Comparison of ENCODE assay signal across 32 cellular contexts in genomic region chr7:289756-290553, GRCh38. TPM values are rescaled to one million over a fixed set of nuclear protein-coding genes. Genes with fewer than 3 reads are reported as not detected.
A peak's percentile ranks its signal among the peaks of the same experiment; 100 is the strongest.
DNase-seq lines count a peak whose midpoint lies in the region; ATAC-seq, FAIRE-seq and TF ChIP-seq lines count a peak whose summit lies in the region.
"Had no signal": no experiment of that assay in that cellular context is flagged by ENCODE, and none has a peak within 500 bp of the region (broad histone marks: within the 10 kb centered on the region; RNA-seq: fewer than 3 reads in every experiment).

Gene FOXL3, plus strand, starts transcription at chr7:290170. Its CDS starts 0 bp downstream, at chr7:290170.

- 39% methylated on average over 45 of the region's 79 CpGs for WGBS in A549 (ENCODE audit: missing lambda C conversion rate)

- no peak within 1 kb of the TSS for H3K27ac Mint-ChIP-seq in progenitor cell of endocrine pancreas
- H3K27ac Mint-ChIP-seq: activated CD4-positive, alpha-beta T cell treated with anti-CD3 and anti-CD28 coated beads for 36 hours; activated CD8-positive, alpha-beta T cell treated with anti-CD3 and anti-CD28 coated beads for 36 hours; activated naive CD8-positive, alpha-beta T cell; CD4-positive, alpha-beta memory T cell; immature natural killer cell; memory B cell; T-helper 2 cell treated with Interferon-gamma antibody and Interleukin-4, amounts not matched to agents 5 μg/mL and 100 μg/mL, for 36 hours had no signal

- CTCF ChIA-PET in A549 (lab: Yijun Ruan, JAX): interaction anchor here (1.3 kb wide), 1 partner anchor 10 kb away, joined by 4 read pairs; no protein-coding TSS in a partner anchor

- no peak for TF ChIP-seq EP300 in A549 (IDR thresholded peaks at IDR 0.05)

- intact Hi-C loops in posterior vena cava (cut with DNase I): no loop called here

- in situ Hi-C loops in brain microvascular endothelial cell (cut with HindIII; ENCODE audit: low pct_ligation_motif_present, low sequenced_read_pairs): no loop called here

- H3K27ac ChIP-seq in A549: no peak within 1 kb of the TSS
- H3K27ac ChIP-seq in HUES48 (ENCODE audit: low read depth, low read length): no peak within 1 kb of the TSS
- no peak within 1 kb of the TSS for H3K27ac ChIP-seq in brain microvascular endothelial cell
- H3K27ac ChIP-seq: breast epithelium, gastroesophageal sphincter, HL-60, PC-9, psoas muscle, skin epidermis had no signal

- H3K4me1 Mint-ChIP-seq in progenitor cell of endocrine pancreas (ENCODE audit: low read depth): peaks cover 5% of the 10 kb centered on the region
- H3K4me1 Mint-ChIP-seq: activated CD4-positive, alpha-beta T cell treated with anti-CD3 and anti-CD28 coated beads for 36 hours; CD4-positive, alpha-beta memory T cell; immature natural killer cell; memory B cell had no signal

- no peaks in the 10 kb centered on the region for H3K9me3 Mint-ChIP-seq in progenitor cell of endocrine pancreas (ENCODE audit: low read depth)
- H3K9me3 Mint-ChIP-seq: activated CD8-positive, alpha-beta T cell treated with anti-CD3 and anti-CD28 coated beads for 36 hours; memory B cell; T-helper 2 cell treated with Interferon-gamma antibody and Interleukin-4, amounts not matched to agents 5 μg/mL and 100 μg/mL, for 36 hours had no signal

- H3K9ac ChIP-seq in HUES48 (ENCODE audit: low read depth, low read length) (no peak within 1 kb of the TSS), iPS-15b (ENCODE audit: low read depth, low read length) (no peak within 1 kb of the TSS)

- H3K36me3 Mint-ChIP-seq in progenitor cell of endocrine pancreas (ENCODE audit: insufficient read depth): no peaks in the 10 kb centered on the region
- H3K36me3 Mint-ChIP-seq: activated naive CD8-positive, alpha-beta T cell; CD4-positive, alpha-beta memory T cell; immature natural killer cell; memory B cell had no signal

- H3K9me3 ChIP-seq in A549: no peaks in the 10 kb centered on the region
- H3K9me3 ChIP-seq in HUES48 (ENCODE audit: control insufficient read depth, insufficient read depth, low read length): no peaks in the 10 kb centered on the region
- H3K9me3 ChIP-seq in iPS-15b (ENCODE audit: control insufficient read depth, insufficient read depth, low read length): no peaks in the 10 kb centered on the region
- H3K9me3 ChIP-seq: breast epithelium, gastroesophageal sphincter, psoas muscle had no signal

- H3K4me1 ChIP-seq in A549 (0 out of 3 replicates have a peak, but pooled peaks cover 5% of the 10 kb centered on the region), HUES48 (ENCODE audit: control insufficient read depth, insufficient read depth, low read length) (no peaks in the 10 kb centered on the region), iPS-15b (ENCODE audit: control insufficient read depth, insufficient read depth, low read length) (no peaks in the 10 kb centered on the region)
- H3K4me1 ChIP-seq: breast epithelium, psoas muscle had no signal

- POLR2A ChIA-PET in A549 (lab: Yijun Ruan, JAX): no interaction called here

- H3K36me3 ChIP-seq in HUES48 (ENCODE audit: control insufficient read depth, insufficient read depth, low read length) (no peaks in the 10 kb centered on the region), iPS-15b (ENCODE audit: control insufficient read depth, insufficient read depth, low read length) (no peaks in the 10 kb centered on the region), brain microvascular endothelial cell (replicated peaks) (no peaks in the 10 kb centered on the region)
- H3K36me3 ChIP-seq: breast epithelium, gastroesophageal sphincter had no signal

- H3K4me2 ChIP-seq in A549: peak within 1 kb of the TSS; percentile 48
- H3K4me2 ChIP-seq: PC-9 had no signal

- H3K4me3 ChIP-seq in A549 (no peak within 1 kb of the TSS), HUES48 (ENCODE audit: low read depth, low read length) (peak within 1 kb of the TSS; percentile 47), iPS-15b (ENCODE audit: low read depth, low read length) (peak within 1 kb of the TSS; percentile 18), brain microvascular endothelial cell (ENCODE audit: low read depth, low read length) (no peak within 1 kb of the TSS)
- H3K4me3 ChIP-seq: gastroesophageal sphincter, PC-9, psoas muscle, skin epidermis had no signal

- no peak within 1 kb of the TSS for H3K4me3 Mint-ChIP-seq in progenitor cell of endocrine pancreas (ENCODE audit: low read depth)
- H3K4me3 Mint-ChIP-seq: activated CD4-positive, alpha-beta T cell treated with anti-CD3 and anti-CD28 coated beads for 36 hours; activated CD8-positive, alpha-beta T cell treated with anti-CD3 and anti-CD28 coated beads for 36 hours; activated naive CD8-positive, alpha-beta T cell; CD4-positive, alpha-beta memory T cell; immature natural killer cell; memory B cell; T-helper 2 cell treated with Interferon-gamma antibody and Interleukin-4, amounts not matched to agents 5 μg/mL and 100 μg/mL, for 36 hours had no signal

- TF ChIP-seq POLR2A in A549 (IDR thresholded peaks at IDR 0.05; ENCODE audit: low read length): no peak

- DNase-seq in A549 (ENCODE audit: low read depth in 1 of 2, low spot score in 1 of 2) (no peak), posterior vena cava (ENCODE audit: low spot score) (peak; percentile 79), progenitor cell of endocrine pancreas (ENCODE audit: low spot score, unreplicated experiment) (no peak), brain microvascular endothelial cell (no peak)
- no peak for DNase-seq in stimulated activated CD8-positive, alpha-beta memory T cell treated with anti-CD3 and anti-CD28 coated beads, Interleukin-4, amount 100 ng/mL, for 48 hours
- DNase-seq: activated CD4-positive, alpha-beta T cell treated with anti-CD3 and anti-CD28 coated beads for 36 hours; activated CD8-positive, alpha-beta T cell treated with anti-CD3 and anti-CD28 coated beads for 36 hours; CD4-positive, alpha-beta memory T cell; HCEC 1CT; immature natural killer cell; IMR-90; NCI-H1436 treated with DMSO at 0.1 percent for 48 hours; NCI-H226; PC-9; psoas muscle; Right ventricle myocardium superior; stimulated activated naive CD4-positive, alpha-beta T cell treated with Interleukin-2 at 50 U/mL for 16 hours had no signal

- no peak for TF ChIP-seq RAD21 in A549 (conservative IDR thresholded peaks at IDR 0.05 in 1 of 2, IDR thresholded peaks at IDR 0.05 in 1 of 2)

- TF ChIP-seq CTCF in A549 (IDR thresholded peaks at IDR 0.05) (no peak), progenitor cell of endocrine pancreas (IDR thresholded peaks at IDR 0.05; ENCODE audit: unreplicated experiment) (no peak), brain microvascular endothelial cell (IDR thresholded peaks at IDR 0.05; ENCODE audit: low read depth, low read length, missing control alignments) (no peak)

- H3K27me3 Mint-ChIP-seq in progenitor cell of endocrine pancreas: peaks cover 65% of the 10 kb centered on the region

- FAIRE-seq in A549 (lab: Jason Lieb, UNC): no peak
- FAIRE-seq: GM18507 had no signal

- ATAC-seq in A549: no peak
- ATAC-seq in GM21390 (IDR thresholded peaks at IDR 0.05; ENCODE audit: unreplicated experiment): no peak
- ATAC-seq: activated CD4-positive, alpha-beta T cell treated with anti-CD3 and anti-CD28 coated beads for 36 hours; activated CD8-positive, alpha-beta T cell treated with anti-CD3 and anti-CD28 coated beads for 36 hours; gastroesophageal sphincter; psoas muscle had no signal

- H3K27me3 ChIP-seq in HUES48 (ENCODE audit: control insufficient read depth, insufficient read depth, low read length) (peaks cover 71% of the 10 kb centered on the region), iPS-15b (ENCODE audit: control insufficient read depth, insufficient read depth, low read length) (peaks cover 30% of the 10 kb centered on the region), brain microvascular endothelial cell (replicated peaks) (peaks cover 63% of the 10 kb centered on the region)

TF ChIP-seq in A549, 52 proteins besides CTCF, POLR2A, EP300 and RAD21 (continues in another document):
- TF ChIP-seq NFE2L2 (conservative IDR thresholded peaks at IDR 0.05; ENCODE audit: low read length): no peak
- TF ChIP-seq KDM1A (IDR thresholded peaks at IDR 0.05; ENCODE audit: low read depth): no peak
- no peak for TF ChIP-seq KDM5A (IDR thresholded peaks at IDR 0.05)
- TF ChIP-seq MAX (IDR thresholded peaks at IDR 0.05): no peak
- no peak for TF ChIP-seq BCL3 (IDR thresholded peaks at IDR 0.05)
- TF ChIP-seq NR3C1 (IDR thresholded peaks at IDR 0.05): no peak
- TF ChIP-seq FOSB (CRISPR knock-in tag; IDR thresholded peaks at IDR 0.05): no peak
- TF ChIP-seq RCOR1 (IDR thresholded peaks at IDR 0.05; ENCODE audit: low read depth, low read length): no peak
- TF ChIP-seq HES2 (IDR thresholded peaks at IDR 0.05): no peak
- TF ChIP-seq MYC (IDR thresholded peaks at IDR 0.05; ENCODE audit: borderline replicate concordance, low read length): no peak
- TF ChIP-seq CHD4 (IDR thresholded peaks at IDR 0.05; ENCODE audit: borderline replicate concordance): no peak
- TF ChIP-seq GATA3 (IDR thresholded peaks at IDR 0.05; ENCODE audit: borderline replicate concordance): no peak
- no peak for TF ChIP-seq JUNB (IDR thresholded peaks at IDR 0.05)
- no peak for TF ChIP-seq NPAS2 (CRISPR knock-in tag; IDR thresholded peaks at IDR 0.05; ENCODE audit: borderline replicate concordance)

RNA-seq across cellular contexts. Expression of gene FOXL3, which starts in this region (rescaled TPM):
- not detected in 2 replicates for polyA plus RNA-seq in A549 (2011; rRNA removed)
- polyA plus RNA-seq in A549 (2012; cell fraction: cytosol; rRNA removed): not detected in 2 replicates
- polyA plus RNA-seq in A549 (2012; cell fraction: nucleus; rRNA removed): not detected in 2 replicates
- polyA plus RNA-seq in A549 (2017; fragmentation: RNase III; extraction: RNeasy Plus Mini Kit Qiagen cat#74134 plus additional on column Dnase treatment): not detected in 3 replicates
- not detected in 2 replicates for polyA minus RNA-seq in A549 (2011; rRNA and poly(A)+ RNA removed)
- not detected for total RNA-seq in posterior vena cava
- not detected in 2 replicates for total RNA-seq in progenitor cell of endocrine pancreas
- total RNA-seq: activated CD4-positive, alpha-beta T cell treated with anti-CD3 and anti-CD28 coated beads for 36 hours; activated CD8-positive, alpha-beta T cell treated with anti-CD3 and anti-CD28 coated beads for 36 hours; breast epithelium; CD4-positive, alpha-beta memory T cell; chondrocyte; Daoy; gastroesophageal sphincter; IMR-90; LHCN-M2; PC-9; psoas muscle; Right ventricle myocardium superior had no signal
- polyA plus RNA-seq: CD4-positive, alpha-beta memory T cell; immature natural killer cell; IMR-90; psoas muscle; thymus had no signal

Comparison
In these comparisons a context has a peak if more than half of its experiments do, and no peak if none do; other contexts are left out.
1. Peak in DNase-seq in posterior vena cava; RNA of the gene not detected or under 1 TPM.
2. H3K4me3 ChIP-seq: peak in HUES48 (single experiment) and iPS-15b (single experiment); none in A549 (single experiment) and brain microvascular endothelial cell (single experiment).